9 cellular contexts compared by ENCODE assay signal in genomic region chr14:34051966-34052657, GRCh38.
DNase-seq lines count a peak whose midpoint lies in the region; ATAC-seq and TF ChIP-seq lines count a peak whose summit lies in the region.
"Had no signal": no experiment of that assay in that cellular context is flagged by ENCODE, and none has a peak within 500 bp of the region (broad histone marks: within the 10 kb centered on the region; RNA-seq: fewer than 3 reads in every experiment).

No MANE protein-coding gene starts in this region.

- H3K4me3 Mint-ChIP-seq in T-helper 1 cell treated with Interleukin-12 subunit alpha and Interleukin-12 subunit beta and Interleukin-4 antibody, amounts not matched to agents 30 μg/mL and 1 μg/mL, for 36 hours = peak overlapping the region; percentile 41
- H3K4me3 Mint-ChIP-seq: dendritic cell treated with granulocyte-macrophage colony-stimulating factor and Interleukin-4, amounts not matched to agents 40 ng/mL and 50 ng/mL, for 4 days had no signal

- H3K27ac Mint-ChIP-seq in T-helper 1 cell treated with Interleukin-12 subunit alpha and Interleukin-12 subunit beta and Interleukin-4 antibody, amounts not matched to agents 30 μg/mL and 1 μg/mL, for 36 hours = peak overlapping the region; percentile 64
- H3K27ac Mint-ChIP-seq: dendritic cell treated with granulocyte-macrophage colony-stimulating factor and Interleukin-4, amounts not matched to agents 40 ng/mL and 50 ng/mL, for 4 days had no signal

- intact Hi-C loops in mucosa of descending colon (cut with DNase I, micrococcal nuclease) = no loop called here

- no peak for TF ChIP-seq CTCF in mucosa of descending colon (IDR thresholded peaks at IDR 0.05)

- DNase-seq in mucosa of descending colon (peak in 2 of 3 donors; percentile 29 to 76), NCI-H146 (lab: John Stamatoyannopoulos, UW) (no peak), cerebellar nuclear complex (lab: John Stamatoyannopoulos, UW) (no peak), NCI-H2171 (lab: John Stamatoyannopoulos, UW) (no peak), pons (ENCODE audit: low spot score) (no peak)

- peaks cover 74% of the 10 kb centered on the region for H3K4me1 Mint-ChIP-seq in T-helper 1 cell treated with Interleukin-12 subunit alpha and Interleukin-12 subunit beta and Interleukin-4 antibody, amounts not matched to agents 30 μg/mL and 1 μg/mL, for 36 hours (ENCODE audit: low read depth)

- no peaks in the 10 kb centered on the region for H3K27me3 Mint-ChIP-seq in T-helper 1 cell treated with Interleukin-12 subunit alpha and Interleukin-12 subunit beta and Interleukin-4 antibody, amounts not matched to agents 30 μg/mL and 1 μg/mL, for 36 hours (ENCODE audit: low read depth)

- peaks cover 9% of the 10 kb centered on the region for H3K4me1 ChIP-seq in mucosa of descending colon (ENCODE audit: low read depth)

- no peak overlapping the region for H3K4me3 ChIP-seq in mucosa of descending colon

- H3K36me3 Mint-ChIP-seq in T-helper 1 cell treated with Interleukin-12 subunit alpha and Interleukin-12 subunit beta and Interleukin-4 antibody, amounts not matched to agents 30 μg/mL and 1 μg/mL, for 36 hours (ENCODE audit: low read depth) = peaks cover 21% of the 10 kb centered on the region

- H3K9me3 ChIP-seq in mucosa of descending colon = no peaks in the 10 kb centered on the region

- ATAC-seq in GM18511 (IDR thresholded peaks at IDR 0.05; ENCODE audit: unreplicated experiment) (peak; percentile 73), HG02938 (IDR thresholded peaks at IDR 0.05; ENCODE audit: unreplicated experiment) (peak; percentile 63), mucosa of descending colon (peak; percentile 97)

- no peaks in the 10 kb centered on the region for H3K36me3 ChIP-seq in mucosa of descending colon (ENCODE audit: low read depth)

- H3K9me3 Mint-ChIP-seq in T-helper 1 cell treated with Interleukin-12 subunit alpha and Interleukin-12 subunit beta and Interleukin-4 antibody, amounts not matched to agents 30 μg/mL and 1 μg/mL, for 36 hours = peaks cover 12% of the 10 kb centered on the region
- H3K9me3 Mint-ChIP-seq: dendritic cell treated with granulocyte-macrophage colony-stimulating factor and Interleukin-4, amounts not matched to agents 40 ng/mL and 50 ng/mL, for 4 days had no signal

Comparison
In these comparisons a context has a peak if more than half of its experiments do, and no peak if none do; other contexts are left out.
1. DNase-seq: peak in mucosa of descending colon (2 of 3); none in NCI-H146 (single experiment), cerebellar nuclear complex (0 of 2), NCI-H2171 (single experiment) and pons (single experiment).
2. Peak in every context shown above with its lines, with median percentiles within 50 percentile points of each other: ATAC-seq.